In the genomic region with DNA sequence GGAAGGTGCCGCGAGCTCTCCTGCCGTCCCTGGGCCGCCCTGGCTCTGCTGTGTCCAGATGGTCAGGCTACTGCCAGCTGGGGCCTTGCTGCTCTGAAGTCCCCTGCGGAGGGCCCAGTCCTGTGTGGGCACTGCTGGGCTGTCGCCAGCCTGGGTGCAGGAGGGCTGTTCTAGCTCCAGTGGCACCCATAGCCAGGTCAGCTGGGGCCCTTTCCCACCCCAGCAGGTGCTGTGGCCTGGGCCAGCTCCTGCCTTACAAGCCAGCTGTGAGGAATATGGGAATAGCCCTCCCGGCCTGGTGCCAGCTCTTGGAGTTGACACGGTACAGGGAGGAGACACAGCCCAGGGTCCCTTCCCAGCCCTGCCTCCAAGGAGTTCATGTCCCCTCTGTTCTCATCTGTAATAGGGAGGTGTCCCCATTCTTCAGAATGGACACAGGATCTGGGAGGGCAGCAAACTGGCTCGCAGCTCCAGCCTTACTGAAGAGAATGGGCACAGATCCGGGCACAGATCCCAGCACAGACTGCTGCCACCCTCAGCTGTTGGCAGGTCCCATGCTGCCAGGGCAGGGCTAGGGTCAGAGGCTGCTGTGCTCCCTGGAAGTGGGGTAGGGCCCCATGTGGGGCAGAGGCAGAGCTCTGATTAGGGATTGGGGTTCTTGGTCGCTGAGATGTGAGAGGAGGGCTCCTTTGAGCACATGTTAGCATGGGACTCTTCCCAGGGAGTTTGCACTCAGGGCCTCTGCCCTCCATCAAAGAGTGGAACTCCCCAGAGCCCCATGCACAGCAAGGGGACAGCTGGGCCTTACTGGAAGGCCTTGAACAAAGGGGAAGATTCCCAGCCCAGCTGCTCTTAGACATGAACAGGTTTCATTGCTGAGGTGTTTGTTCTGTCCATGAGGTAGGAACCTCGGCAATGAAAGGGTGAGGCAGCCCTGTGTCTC, we compare ENCODE assay signal across 8 cellular contexts. TPM values are rescaled to one million over a fixed set of nuclear protein-coding genes. Genes with fewer than 3 reads are reported as not detected.
DNase-seq lines count a peak whose midpoint lies in the region; ATAC-seq and TF ChIP-seq lines count a peak whose summit lies in the region.

No MANE protein-coding gene starts in this region.

- in situ Hi-C loops in gastrocnemius medialis (cut with MboI; ENCODE audit: low sequenced_read_pairs in 4 of 4), result no loop called here

- no peaks in the 10 kb centered on the region for H3K9me2 ChIP-seq in DOHH2 (replicated peaks; ENCODE audit: control insufficient read depth, low read length)

- peaks cover 6% of the 10 kb centered on the region for H3F3A ChIP-seq in DOHH2 (ENCODE audit: control insufficient read depth, insufficient read depth)

- TF ChIP-seq CTCF in DOHH2 (IDR thresholded peaks at IDR 0.05; ENCODE audit: low read depth, low read length, poor library complexity, severe bottlenecking) (no peak), RWPE2 (IDR thresholded peaks at IDR 0.05; ENCODE audit: poor library complexity, severe bottlenecking) (no peak), left ventricle myocardium inferior (IDR thresholded peaks at IDR 0.05; ENCODE audit: borderline replicate concordance) (no peak), gastrocnemius medialis (IDR thresholded peaks at IDR 0.05 in 4 of 5, conservative IDR thresholded peaks at IDR 0.05 in 1 of 5) (no peak)

- TF ChIP-seq POLR2A in gastrocnemius medialis (IDR thresholded peaks at IDR 0.05), result peak; percentile 15 to 33

- H3K4me3 ChIP-seq in DOHH2 (ENCODE audit: low read length) (0 out of 2 replicates have a peak overlapping the region, but pooled peaks have one; percentile 14), RWPE2 (ENCODE audit: severe bottlenecking) (no peak overlapping the region), left ventricle myocardium inferior (no peak overlapping the region), gastrocnemius medialis (no peak overlapping the region)

- DNase-seq in RWPE2 (ENCODE audit: low spot score) (peak; percentile 51), left ventricle myocardium inferior (peak; percentile 80), gastrocnemius medialis (peak; percentile 75 to 94), NCI-H345 (lab: John Stamatoyannopoulos, UW) (no peak)

- H3K4me1 ChIP-seq in DOHH2 (ENCODE audit: control insufficient read depth, low read length) (peaks cover 77% of the 10 kb centered on the region), RWPE2 (ENCODE audit: insufficient read depth, poor library complexity, severe bottlenecking) (no peaks in the 10 kb centered on the region), left ventricle myocardium inferior (peaks cover 100% of the 10 kb centered on the region), gastrocnemius medialis (peaks cover 72 to 79% of the 10 kb centered on the region in 2 donors)

- peak overlapping the region; percentile 76 for H3K4me2 ChIP-seq in DOHH2 (ENCODE audit: low read length)

- no peaks in the 10 kb centered on the region for H3K27me3 ChIP-seq in DOHH2 (ENCODE audit: control insufficient read depth, low read length)
- no peaks in the 10 kb centered on the region for H3K27me3 ChIP-seq in RWPE2 (ENCODE audit: insufficient read depth, poor library complexity, severe bottlenecking)
- H3K27me3 ChIP-seq in left ventricle myocardium inferior (ENCODE audit: low read depth), result no peaks in the 10 kb centered on the region
- no peaks in the 10 kb centered on the region for H3K27me3 ChIP-seq in gastrocnemius medialis

- no peaks in the 10 kb centered on the region; the same call in 1 of the 2 replicates for H4K20me1 ChIP-seq in DOHH2 (ENCODE audit: control insufficient read depth, insufficient read depth, low read depth, low read length)

- H3K9me3 ChIP-seq in DOHH2 (ENCODE audit: control insufficient read depth, insufficient read depth, low read length) (no peaks in the 10 kb centered on the region), RWPE2 (ENCODE audit: severe bottlenecking) (no peaks in the 10 kb centered on the region), left ventricle myocardium inferior (replicated peaks) (no peaks in the 10 kb centered on the region), gastrocnemius medialis (no peaks in the 10 kb centered on the region)

- H3K79me2 ChIP-seq in DOHH2 (ENCODE audit: control insufficient read depth, low read length), result peaks cover 68% of the 10 kb centered on the region

- H3K27ac ChIP-seq in DOHH2 (ENCODE audit: low read depth, low read length), result peak overlapping the region; percentile 91
- no peak overlapping the region for H3K27ac ChIP-seq in RWPE2 (ENCODE audit: poor library complexity, severe bottlenecking)
- peak overlapping the region; percentile 96 for H3K27ac ChIP-seq in left ventricle myocardium inferior (replicated peaks)
- peak overlapping the region; percentile 91 to 98 (median 96) for H3K27ac ChIP-seq in gastrocnemius medialis

- intact Hi-C loops in left ventricle myocardium inferior (cut with micrococcal nuclease), result no loop called here
- intact Hi-C loops in gastrocnemius medialis (cut with DNase I; ENCODE audit: low total_unique reads), result no loop called here

- ATAC-seq in RWPE2 (ENCODE audit: low read depth) (no peak), gastrocnemius medialis (peak; percentile 35 to 51), GM21825 (IDR thresholded peaks at IDR 0.05; ENCODE audit: unreplicated experiment) (no peak), HG03565 (IDR thresholded peaks at IDR 0.05; ENCODE audit: unreplicated experiment) (no peak), HG02870 (IDR thresholded peaks at IDR 0.05; ENCODE audit: unreplicated experiment) (no peak)

- H3K36me3 ChIP-seq in DOHH2 (ENCODE audit: control insufficient read depth, low read length) (peaks cover 79% of the 10 kb centered on the region), RWPE2 (ENCODE audit: low read depth) (peaks cover 32% of the 10 kb centered on the region), left ventricle myocardium inferior (peaks cover 41% of the 10 kb centered on the region), gastrocnemius medialis (no peaks in the 10 kb centered on the region)

RNA-seq across cellular contexts. Expression of a gene that starts 3.7 kb away (rescaled TPM):
- total RNA-seq in left ventricle myocardium inferior (2.0 TPM), gastrocnemius medialis (1 to 10 TPM in 3 of 4 donors, under 1 TPM in 1; 0.72 to 1.5 (median 1.3) TPM)

RNA-seq across cellular contexts. Expression of a gene that starts 22.6 kb away (rescaled TPM):
- total RNA-seq in left ventricle myocardium inferior (22.0 TPM), gastrocnemius medialis (10 to 100 TPM in 1 of 4 donors, 1 to 10 TPM in 3; 2.4 to 19.0 (median 6.2) TPM)

RNA-seq across cellular contexts. Expression of a gene that starts 48.3 kb away (rescaled TPM):
- total RNA-seq in left ventricle myocardium inferior (52.0 TPM), gastrocnemius medialis (10 to 100 TPM; 37.8 to 65.6 (median 55.2) TPM)

RNA-seq across cellular contexts. Expression of a gene that starts 59.1 kb away (rescaled TPM):
- total RNA-seq in left ventricle myocardium inferior (242 TPM), gastrocnemius medialis (100 to 1,000 TPM in 3 of 4 donors, 10 to 100 TPM in 1; 78.1 to 145 (median 129) TPM)

Comparison
In these comparisons a context has a peak if more than half of its experiments do, and no peak if none do; other contexts are left out.
1. ATAC-seq: peak in gastrocnemius medialis (2 of 2); none in RWPE2 (single experiment), GM21825 (single experiment), HG03565 (single experiment) and HG02870 (single experiment).